8 cellular contexts compared by ENCODE assay signal in the genomic region with DNA sequence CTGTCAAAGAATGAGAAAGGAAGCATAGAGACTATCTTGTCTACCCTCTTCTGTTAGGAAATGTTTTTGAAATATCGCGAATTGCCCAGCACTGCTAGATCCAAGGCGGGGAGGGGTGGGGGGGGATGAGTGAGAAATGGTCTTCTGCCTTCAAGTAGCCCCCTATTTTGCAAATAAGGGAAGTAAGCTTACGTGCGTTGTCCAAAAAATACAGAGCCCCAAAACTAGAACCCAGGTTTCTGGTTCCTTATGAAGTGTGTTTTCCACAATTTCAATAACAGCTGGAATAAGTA. TPM values are rescaled to one million over a fixed set of nuclear protein-coding genes. Genes with fewer than 3 reads are reported as not detected.
A peak's percentile ranks its signal among the peaks of the same experiment; 100 is the strongest.
DNase-seq lines count a peak whose midpoint lies in the region; ATAC-seq and TF ChIP-seq lines count a peak whose summit lies in the region.

No MANE protein-coding gene starts in this region.

- no peaks in the 10 kb centered on the region for H3K27me3 ChIP-seq in hepatocyte
- no peaks in the 10 kb centered on the region for H3K27me3 ChIP-seq in stomach smooth muscle (ENCODE audit: control insufficient read depth in 1 of 2, insufficient read depth in 2 of 2, low read length in 2 of 2)

- intact Hi-C loops in activated CD8-positive, alpha-beta T cell treated with anti-CD3 and anti-CD28 coated beads for 36 hours (cut with micrococcal nuclease) = no loop called here

- H3K27me3 Mint-ChIP-seq in T-helper 1 cell treated with Interleukin-12 subunit alpha and Interleukin-12 subunit beta and Interleukin-4 antibody, amounts not matched to agents 30 μg/mL and 1 μg/mL, for 36 hours (ENCODE audit: low read depth) = no peaks in the 10 kb centered on the region
- H3K27me3 Mint-ChIP-seq in activated CD8-positive, alpha-beta T cell treated with anti-CD3 and anti-CD28 coated beads for 36 hours = no peaks in the 10 kb centered on the region

- no peaks in the 10 kb centered on the region for H3K9me3 ChIP-seq in hepatocyte (ENCODE audit: low read depth)
- no peaks in the 10 kb centered on the region for H3K9me3 ChIP-seq in stomach smooth muscle (ENCODE audit: control insufficient read depth in 2 of 2, low read length in 2 of 2)

- CTCF ChIA-PET in activated CD8-positive, alpha-beta T cell treated with anti-CD3 and anti-CD28 coated beads for 36 hours (lab: Charles Lee) = interaction anchor here (2.1 kb wide), 1 partner anchor 22 kb away, joined by 11 read pairs; no protein-coding TSS in a partner anchor

- H4K20me1 ChIP-seq in hepatocyte (ENCODE audit: insufficient read depth, poor library complexity, severe bottlenecking) = peaks cover 33% of the 10 kb centered on the region

- peaks cover 39% of the 10 kb centered on the region for H3K79me2 ChIP-seq in hepatocyte

- peaks cover 9% of the 10 kb centered on the region for H3K4me1 ChIP-seq in hepatocyte (ENCODE audit: insufficient read depth)
- peaks cover 21% of the 10 kb centered on the region for H3K4me1 ChIP-seq in stomach smooth muscle (ENCODE audit: control insufficient read depth, insufficient read depth, low read length)

- H3K27ac ChIP-seq in hepatocyte (peak overlapping the region; percentile 73), stomach smooth muscle (ENCODE audit: low read length) (no peak overlapping the region)

- peaks cover 7% of the 10 kb centered on the region for H3K36me3 Mint-ChIP-seq in T-helper 1 cell treated with Interleukin-12 subunit alpha and Interleukin-12 subunit beta and Interleukin-4 antibody, amounts not matched to agents 30 μg/mL and 1 μg/mL, for 36 hours (ENCODE audit: low read depth)
- peaks cover 20% of the 10 kb centered on the region for H3K36me3 Mint-ChIP-seq in activated CD8-positive, alpha-beta T cell treated with anti-CD3 and anti-CD28 coated beads for 36 hours (ENCODE audit: low read depth)

- POLR2A ChIA-PET in activated CD8-positive, alpha-beta T cell treated with anti-CD3 and anti-CD28 coated beads for 36 hours (lab: Charles Lee) = interaction anchor here (1.5 to 2.6 kb wide), 2 partner anchors 22 to 24 kb away, joined by 3 to 14 read pairs; no protein-coding TSS in a partner anchor

- ATAC-seq in activated CD8-positive, alpha-beta T cell treated with anti-CD3 and anti-CD28 coated beads for 36 hours = no peak
- no peak for ATAC-seq in left lobe of liver

- H3K9ac ChIP-seq in stomach smooth muscle (ENCODE audit: low read length in 2 of 2) = peak overlapping the region; percentile 50 to 91

- WGBS in hepatocyte (ENCODE audit: low lambda C conversion rate, missing lambda C conversion rate) = 87% methylated on average over 5 of the region's 5 CpGs

- TF ChIP-seq CTCF in activated CD8-positive, alpha-beta T cell treated with anti-CD3 and anti-CD28 coated beads for 36 hours (IDR thresholded peaks at IDR 0.05) = no peak
- no peak for TF ChIP-seq CTCF in hepatocyte (IDR thresholded peaks at IDR 0.05; ENCODE audit: poor library complexity)

- peak overlapping the region; percentile 47 for H3K4me3 ChIP-seq in hepatocyte
- H3K4me3 ChIP-seq in stomach smooth muscle (ENCODE audit: low read length in 2 of 2) = peak overlapping the region; percentile 73 to 97

- no peaks in the 10 kb centered on the region for H3K9me3 Mint-ChIP-seq in T-helper 1 cell treated with Interleukin-12 subunit alpha and Interleukin-12 subunit beta and Interleukin-4 antibody, amounts not matched to agents 30 μg/mL and 1 μg/mL, for 36 hours
- H3K9me3 Mint-ChIP-seq in activated CD8-positive, alpha-beta T cell treated with anti-CD3 and anti-CD28 coated beads for 36 hours = no peaks in the 10 kb centered on the region

- H3K9me2 ChIP-seq in hepatocyte (replicated peaks; ENCODE audit: insufficient read depth) = no peaks in the 10 kb centered on the region

- peak overlapping the region; percentile 97 for H3K4me3 Mint-ChIP-seq in T-helper 1 cell treated with Interleukin-12 subunit alpha and Interleukin-12 subunit beta and Interleukin-4 antibody, amounts not matched to agents 30 μg/mL and 1 μg/mL, for 36 hours
- H3K4me3 Mint-ChIP-seq in activated CD8-positive, alpha-beta T cell treated with anti-CD3 and anti-CD28 coated beads for 36 hours = peak overlapping the region; percentile 94

- no peak overlapping the region for H2AFZ ChIP-seq in hepatocyte

- no peak for DNase-seq in T-helper 1 cell
- DNase-seq in activated CD8-positive, alpha-beta T cell treated with anti-CD3 and anti-CD28 coated beads for 36 hours = no peak
- no peak for DNase-seq in hepatocyte (ENCODE audit: low spot score)
- DNase-seq in C1 segment of cervical spinal cord (lab: John Stamatoyannopoulos, UW) = no peak
- DNase-seq in left lobe of liver (ENCODE audit: low spot score) = no peak
- DNase-seq in SIG-M5 treated with dmso at 0.1 percent for 504 hours (lab: John Stamatoyannopoulos, UW; ENCODE audit: unreplicated experiment) = no peak

- peak overlapping the region; percentile 74 for H3K4me2 ChIP-seq in hepatocyte

- H3K27ac Mint-ChIP-seq in T-helper 1 cell treated with Interleukin-12 subunit alpha and Interleukin-12 subunit beta and Interleukin-4 antibody, amounts not matched to agents 30 μg/mL and 1 μg/mL, for 36 hours = peak overlapping the region; percentile 97
- H3K27ac Mint-ChIP-seq in activated CD8-positive, alpha-beta T cell treated with anti-CD3 and anti-CD28 coated beads for 36 hours = peak overlapping the region; percentile 98

- H3K4me1 Mint-ChIP-seq in T-helper 1 cell treated with Interleukin-12 subunit alpha and Interleukin-12 subunit beta and Interleukin-4 antibody, amounts not matched to agents 30 μg/mL and 1 μg/mL, for 36 hours (ENCODE audit: low read depth) = peaks cover 35% of the 10 kb centered on the region
- H3K4me1 Mint-ChIP-seq in activated CD8-positive, alpha-beta T cell treated with anti-CD3 and anti-CD28 coated beads for 36 hours (ENCODE audit: low read depth) = peaks cover 38% of the 10 kb centered on the region

- H3K36me3 ChIP-seq in hepatocyte (replicated peaks; ENCODE audit: insufficient read depth, low read depth) (no peaks in the 10 kb centered on the region), stomach smooth muscle (ENCODE audit: control insufficient read depth in 2 of 2, insufficient read depth in 2 of 2, low read length in 2 of 2) (no peaks in the 10 kb centered on the region)

RNA-seq across cellular contexts. Expression of gene ILRUN, which starts 0.9 kb away (rescaled TPM):
- 10 to 100 TPM; 45.3 to 51.8 TPM for total RNA-seq in activated CD8-positive, alpha-beta T cell treated with anti-CD3 and anti-CD28 coated beads for 36 hours
- total RNA-seq in hepatocyte = 55.0 and 61.3 TPM in 2 replicates
- polyA plus RNA-seq in hepatocyte = 12.7 and 17.8 TPM in 2 replicates
- 81.7 TPM for total RNA-seq in left lobe of liver

RNA-seq across cellular contexts. Expression of gene SNRPC, which starts 59.8 kb away (rescaled TPM):
- total RNA-seq in activated CD8-positive, alpha-beta T cell treated with anti-CD3 and anti-CD28 coated beads for 36 hours = 100 to 1,000 TPM; 170 to 179 TPM
- total RNA-seq in hepatocyte (86.9 and 95.2 TPM in 2 replicates), left lobe of liver (34.4 TPM)
- polyA plus RNA-seq in hepatocyte = 224 and 256 TPM in 2 replicates
